In the genomic region with DNA sequence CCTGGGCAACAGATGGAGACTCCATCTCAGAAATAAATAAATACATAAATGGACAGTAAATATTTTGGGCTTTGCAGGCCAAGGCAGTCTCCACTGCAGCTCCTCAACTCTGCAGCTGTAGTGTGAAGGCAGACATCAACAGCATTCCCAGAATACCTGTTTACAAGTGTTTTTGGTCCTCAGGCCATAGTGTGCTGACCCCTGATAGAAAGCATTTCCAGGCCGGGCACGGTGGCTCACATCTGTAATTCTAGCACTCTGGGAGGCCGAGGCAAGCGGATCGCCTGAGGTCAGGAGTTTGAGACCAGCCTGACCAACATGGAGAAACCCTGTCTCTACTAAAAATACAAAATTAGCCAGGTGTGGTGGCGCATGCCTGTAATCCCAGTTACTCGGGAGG, we compare ENCODE assay signal across 8 cellular contexts. TPM values are rescaled to one million over a fixed set of nuclear protein-coding genes. Genes with fewer than 3 reads are reported as not detected.
DNase-seq lines count a peak whose midpoint lies in the region; ATAC-seq, FAIRE-seq and TF ChIP-seq lines count a peak whose summit lies in the region.
"Not testable (repeated sequence)": the region's sequence is repeated elsewhere in the genome, so short reads cannot be mapped to it uniquely, and the experiment has no call there.

No MANE protein-coding gene starts in this region.

- H3K4me3 Mint-ChIP-seq in CD4-positive, CD25-positive, alpha-beta regulatory T cell: not testable (repeated sequence)

- H2BK12ac ChIP-seq in trophoblast cell (ENCODE audit: low read length): not testable (repeated sequence)

- FAIRE-seq in HTR-8/SVneo (lab: Jason Lieb, UNC): peak; percentile 48

- peak overlapping the region in 2 of 3 donors; percentile 15 to 58 for H3K27ac Mint-ChIP-seq in CD4-positive, CD25-positive, alpha-beta regulatory T cell

- H2BK120ac ChIP-seq in trophoblast cell (ENCODE audit: insufficient read depth, low read length, poor library complexity): not testable (repeated sequence)

- peaks cover 44% of the 10 kb centered on the region for H3K79me2 ChIP-seq in parathyroid adenoma
- not testable (repeated sequence) for H3K79me2 ChIP-seq in trophoblast cell (ENCODE audit: control insufficient read depth, insufficient read depth, low read length, poor library complexity)

- not testable (repeated sequence) for H2AK5ac ChIP-seq in trophoblast cell (ENCODE audit: low read length)

- not testable (repeated sequence) for H2BK5ac ChIP-seq in trophoblast cell (ENCODE audit: low read depth, low read length, poor library complexity)

- ATAC-seq in CD4-positive, CD25-positive, alpha-beta regulatory T cell (ENCODE audit: low read depth in 2 of 2); psoas muscle; gastrocnemius medialis: not testable (repeated sequence)

- H3K4me2 ChIP-seq in parathyroid adenoma (ENCODE audit: low read length); trophoblast cell (ENCODE audit: low read length): not testable (repeated sequence)

- POLR2A ChIA-PET in RWPE1 (lab: Yijun Ruan, JAX; ENCODE audit: low non-redundant PET): not testable (repeated sequence)

- not testable (repeated sequence) for H3K27ac ChIP-seq in CD4-positive, CD25-positive, alpha-beta regulatory T cell (ENCODE audit: insufficient read depth, low read length, poor library complexity, severe bottlenecking); trophoblast cell (ENCODE audit: low read depth, low read length)
- H3K27ac ChIP-seq in RWPE1 (peak overlapping the region; percentile 4), parathyroid adenoma (peak overlapping the region; percentile 99), psoas muscle (peak overlapping the region; percentile 89), gastrocnemius medialis (peak overlapping the region; percentile 85 to 96 (median 90))

- not testable (repeated sequence) for TF ChIP-seq POLR2A in gastrocnemius medialis (IDR thresholded peaks at IDR 0.05)

- not testable (repeated sequence) for DNase-seq in CD4-positive, CD25-positive, alpha-beta regulatory T cell; HTR-8/SVneo (ENCODE audit: insufficient read length, low spot score); RWPE1 (ENCODE audit: low spot score); psoas muscle; gastrocnemius medialis
- peak; percentile 60 for DNase-seq in ELF-1 (ENCODE audit: low read depth, low spot score)
- DNase-seq in trophoblast cell: peak; percentile 79 to 83

- in situ Hi-C loops in gastrocnemius medialis (cut with MboI; ENCODE audit: low sequenced_read_pairs in 4 of 4): not testable (repeated sequence)

- H3K14ac ChIP-seq in trophoblast cell (ENCODE audit: low read length): not testable (repeated sequence)

- no CpG with 5 or more reads among the region's 7 CpGs for WGBS in trophoblast cell (ENCODE audit: extremely low coverage, insufficient coverage, insufficient read length)
- WGBS in psoas muscle, 3 donors: 78 to 95% (median 94%) methylated on average over 7 of the region's 7 CpGs

- H3K27me3 ChIP-seq in CD4-positive, CD25-positive, alpha-beta regulatory T cell (ENCODE audit: control insufficient read depth, insufficient read depth, low read length); parathyroid adenoma (ENCODE audit: control insufficient read depth, insufficient read depth, low read length); trophoblast cell (ENCODE audit: insufficient read depth, low read length); psoas muscle (ENCODE audit: insufficient read depth in 3 of 3, low read length in 2 of 3); gastrocnemius medialis: not testable (repeated sequence)

- peaks cover 23% of the 10 kb centered on the region for H3K36me3 Mint-ChIP-seq in CD4-positive, CD25-positive, alpha-beta regulatory T cell

- not testable (repeated sequence) for H4K8ac ChIP-seq in trophoblast cell (ENCODE audit: low read depth, low read length)

- peaks cover 55% of the 10 kb centered on the region for H3K36me3 ChIP-seq in CD4-positive, CD25-positive, alpha-beta regulatory T cell (ENCODE audit: control insufficient read depth, insufficient read depth, low read length)
- not testable (repeated sequence) for H3K36me3 ChIP-seq in parathyroid adenoma (ENCODE audit: control insufficient read depth, insufficient read depth, low read length); psoas muscle (ENCODE audit: insufficient read depth in 1 of 2, low read depth in 1 of 2); gastrocnemius medialis
- H3K36me3 ChIP-seq in trophoblast cell (ENCODE audit: control insufficient read depth in 1 of 2, insufficient read depth in 2 of 2, low read length in 2 of 2): peaks cover 70 to 76% of the 10 kb centered on the region in 2 experiments

- H3K9ac ChIP-seq in parathyroid adenoma; trophoblast cell (ENCODE audit: low read length): not testable (repeated sequence)

- not testable (repeated sequence) for H3K18ac ChIP-seq in trophoblast cell (ENCODE audit: low read length)

- not testable (repeated sequence) for H4K12ac ChIP-seq in trophoblast cell (ENCODE audit: low read depth, low read length)

- H3K4ac ChIP-seq in trophoblast cell (ENCODE audit: low read depth, low read length): not testable (repeated sequence)

- not testable (repeated sequence) for H3K4me3 ChIP-seq in CD4-positive, CD25-positive, alpha-beta regulatory T cell (ENCODE audit: low read depth, low read length); parathyroid adenoma (ENCODE audit: low read depth, low read length); trophoblast cell (ENCODE audit: low read depth, low read length); psoas muscle; gastrocnemius medialis

- not testable (repeated sequence) for H3K79me1 ChIP-seq in trophoblast cell (ENCODE audit: low read length)

- H3K4me1 ChIP-seq in CD4-positive, CD25-positive, alpha-beta regulatory T cell (ENCODE audit: control insufficient read depth, insufficient read depth, low read length, poor library complexity, severe bottlenecking): not testable (repeated sequence)
- H3K4me1 ChIP-seq in parathyroid adenoma (peaks cover 91% of the 10 kb centered on the region), trophoblast cell (ENCODE audit: control insufficient read depth in 1 of 2, insufficient read depth in 2 of 2, low read length in 2 of 2) (peaks cover 21 to 28% of the 10 kb centered on the region in 2 experiments), psoas muscle (peaks cover 73% of the 10 kb centered on the region), gastrocnemius medialis (peaks cover 59 to 93% of the 10 kb centered on the region in 2 donors)

- intact Hi-C loops in psoas muscle (cut with DNase I); gastrocnemius medialis (cut with DNase I; ENCODE audit: low total_unique reads): not testable (repeated sequence)

- peaks cover 0 to 27% (median 10%) of the 10 kb centered on the region in 4 donors for H3K4me1 Mint-ChIP-seq in CD4-positive, CD25-positive, alpha-beta regulatory T cell

- not testable (repeated sequence) for H2AFZ ChIP-seq in parathyroid adenoma; trophoblast cell (ENCODE audit: insufficient read depth, low read length, poor library complexity)

- not testable (repeated sequence) for H3K23ac ChIP-seq in trophoblast cell (ENCODE audit: low read length)

- H3K27me3 Mint-ChIP-seq in CD4-positive, CD25-positive, alpha-beta regulatory T cell: not testable (repeated sequence)

- not testable (repeated sequence) for H3K9me3 Mint-ChIP-seq in CD4-positive, CD25-positive, alpha-beta regulatory T cell

- not testable (repeated sequence) for TF ChIP-seq CTCF in RWPE1 (conservative IDR thresholded peaks at IDR 0.05; ENCODE audit: low read depth); parathyroid adenoma (IDR thresholded peaks at IDR 0.05); psoas muscle (IDR thresholded peaks at IDR 0.05); gastrocnemius medialis (IDR thresholded peaks at IDR 0.05 in 4 of 5, conservative IDR thresholded peaks at IDR 0.05 in 1 of 5)

- CTCF ChIA-PET in RWPE1 (lab: Yijun Ruan, JAX): interaction anchor here (1.5 to 2.3 kb wide), 2 partner anchors 14 to 44 kb away, joined by 7 to 8 read pairs; no protein-coding TSS in a partner anchor

- H4K91ac ChIP-seq in trophoblast cell (ENCODE audit: low read depth, low read length): not testable (repeated sequence)

- H3K9me3 ChIP-seq in CD4-positive, CD25-positive, alpha-beta regulatory T cell (ENCODE audit: control insufficient read depth in 2 of 2, low read length in 2 of 2); parathyroid adenoma (ENCODE audit: control insufficient read depth, low read length); trophoblast cell (ENCODE audit: insufficient read depth, low read depth, low read length); psoas muscle; gastrocnemius medialis: not testable (repeated sequence)

RNA-seq across cellular contexts. Expression of a gene that starts 18.4 kb away (rescaled TPM):
- total RNA-seq in CD4-positive, CD25-positive, alpha-beta regulatory T cell: 26.4 TPM
- polyA plus RNA-seq in CD4-positive, CD25-positive, alpha-beta regulatory T cell: 10 to 100 TPM; 16.8 to 18.3 (median 17.8) TPM
- 132 and 134 TPM in 2 replicates for polyA plus RNA-seq in trophoblast cell (2013)
- total RNA-seq in psoas muscle (10 to 100 TPM; 17.5 to 59.2 (median 35.0) TPM), gastrocnemius medialis (10 to 100 TPM; 33.2 to 77.9 (median 38.2) TPM)
- 10 to 100 TPM; 23.8 to 55.1 (median 49.2) TPM for polyA plus RNA-seq in psoas muscle

RNA-seq across cellular contexts. Expression of a gene that starts 22.2 kb away (rescaled TPM):
- 124 TPM for total RNA-seq in CD4-positive, CD25-positive, alpha-beta regulatory T cell
- 100 to 1,000 TPM; 115 to 130 (median 127) TPM for polyA plus RNA-seq in CD4-positive, CD25-positive, alpha-beta regulatory T cell
- polyA plus RNA-seq in trophoblast cell (2013): 238 and 250 TPM in 2 replicates
- 10 to 100 TPM; 45.2 to 78.1 (median 57.5) TPM for total RNA-seq in psoas muscle
- 100 to 1,000 TPM in 2 of 3 donors, 10 to 100 TPM in 1; 57.1 to 165 (median 103) TPM for polyA plus RNA-seq in psoas muscle
- 10 to 100 TPM; 37.6 to 58.5 (median 46.9) TPM for total RNA-seq in gastrocnemius medialis

RNA-seq across cellular contexts. Expression of a gene that starts 55.5 kb away (rescaled TPM):
- 17.3 TPM for total RNA-seq in CD4-positive, CD25-positive, alpha-beta regulatory T cell
- polyA plus RNA-seq in CD4-positive, CD25-positive, alpha-beta regulatory T cell: 10 to 100 TPM; 12.3 to 12.9 (median 12.6) TPM
- polyA plus RNA-seq in trophoblast cell (2013): 167 and 177 TPM in 2 replicates
- total RNA-seq in psoas muscle (100 to 1,000 TPM; 144 to 445 (median 283) TPM), gastrocnemius medialis (100 to 1,000 TPM; 219 to 434 (median 321) TPM)
- 100 to 1,000 TPM in 1 of 3 donors, 10 to 100 TPM in 2; 38.7 to 125 (median 83.2) TPM for polyA plus RNA-seq in psoas muscle
